In the genomic region with DNA sequence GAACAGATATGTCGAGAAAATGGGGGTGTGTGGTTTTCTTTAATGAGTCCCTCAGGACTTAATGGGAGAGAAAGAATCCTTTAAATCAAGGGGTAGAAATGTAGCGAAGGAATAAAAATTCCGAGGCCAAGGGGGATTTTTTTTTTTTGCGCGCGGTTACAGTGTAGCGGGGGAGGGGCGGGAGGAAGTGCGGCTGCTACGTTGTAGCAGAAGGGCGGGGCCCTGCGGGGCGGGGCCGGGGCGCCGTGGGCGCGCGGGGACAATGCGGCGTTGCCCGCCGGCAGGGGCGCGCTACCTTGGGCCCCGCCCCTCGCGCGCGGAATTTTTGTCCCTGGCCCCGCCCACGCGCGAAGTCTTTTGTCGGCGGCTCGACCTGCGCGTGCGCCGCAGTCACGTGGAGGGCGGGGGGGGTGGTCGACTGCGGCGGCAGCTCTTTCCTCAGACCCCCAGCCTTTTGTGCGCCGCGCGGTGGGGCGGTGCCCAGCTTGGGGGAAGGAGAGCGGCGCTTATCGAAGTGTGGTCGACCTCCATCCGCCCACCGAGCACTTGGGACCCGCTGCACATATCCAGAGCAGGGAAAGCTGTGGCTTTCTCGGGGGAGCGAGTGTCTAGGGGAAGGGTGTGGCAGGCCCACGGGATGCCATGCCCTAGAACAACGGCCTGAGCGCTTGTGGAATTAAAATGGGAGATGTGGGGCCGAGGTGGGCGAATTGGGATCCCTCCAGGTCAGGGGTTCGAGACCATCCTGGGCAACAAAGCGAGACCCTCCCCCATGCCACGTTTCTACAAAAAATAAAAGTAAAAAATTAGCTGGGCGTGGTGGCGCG, we compare ENCODE assay signal across 8 cellular contexts. TPM values are rescaled to one million over a fixed set of nuclear protein-coding genes. Genes with fewer than 3 reads are reported as not detected.
A peak's percentile ranks its signal among the peaks of the same experiment; 100 is the strongest.
DNase-seq lines count a peak whose midpoint lies in the region; ATAC-seq and TF ChIP-seq lines count a peak whose summit lies in the region.

No MANE protein-coding gene starts in this region.

- no peak overlapping the region for H2BK120ac ChIP-seq in H9 (ENCODE audit: low read depth, low read length, poor library complexity, severe bottlenecking)

- peak overlapping the region; percentile 100 for H3K4me3 ChIP-seq in astrocyte of the cerebellum (ENCODE audit: low read depth, low read length)
- H3K4me3 ChIP-seq in retinal pigment epithelial cell (ENCODE audit: low read length): peak overlapping the region; percentile 100

- H3K36me3 Mint-ChIP-seq in H9 (ENCODE audit: insufficient read depth in 1 of 3, low read depth in 3 of 3): peaks cover 45 to 58% (median 52%) of the 10 kb centered on the region in 3 experiments

- no peaks in the 10 kb centered on the region for H3K79me1 ChIP-seq in H9 (ENCODE audit: insufficient read depth, low read depth, low read length, poor library complexity, severe bottlenecking)

- peak overlapping the region; percentile 93 to 98 for H3K4me3 Mint-ChIP-seq in H9

- no peak overlapping the region for H4K8ac ChIP-seq in H9 (replicated peaks; ENCODE audit: insufficient read length, low read depth, low read length)

- H3K27me3 ChIP-seq in H9 (ENCODE audit: insufficient read depth, low read length): no peaks in the 10 kb centered on the region

- H3K4ac ChIP-seq in H9 (ENCODE audit: low read depth, low read length): peak overlapping the region; percentile 78; the same call in 1 of the 2 replicates

- TF ChIP-seq CTCF in H9 (conservative IDR thresholded peaks at IDR 0.05) (peak; percentile 52), astrocyte of the cerebellum (IDR thresholded peaks at IDR 0.05; ENCODE audit: low read depth, low read length, missing control alignments) (peak; percentile 20), retinal pigment epithelial cell (conservative IDR thresholded peaks at IDR 0.05; ENCODE audit: low read depth, low read length) (no peak)

- H3K23ac ChIP-seq in H9 (ENCODE audit: insufficient read length, low read depth, low read length): no peak overlapping the region

- ATAC-seq in HG03135 (IDR thresholded peaks at IDR 0.05; ENCODE audit: unreplicated experiment): no peak

- peak overlapping the region; percentile 69 for H3K18ac ChIP-seq in H9 (ENCODE audit: insufficient read length, low read depth, low read length)

- H3K27ac Mint-ChIP-seq in H9: peak overlapping the region; percentile 99 to 100 (median 99)

- H2AK5ac ChIP-seq in H9 (ENCODE audit: insufficient read length, low read length): no peak overlapping the region

- H3K4me2 ChIP-seq in H9 (ENCODE audit: insufficient read depth, insufficient read length, low read length): peak overlapping the region; percentile 62

- no peaks in the 10 kb centered on the region for H3K4me1 ChIP-seq in H9 (ENCODE audit: insufficient read depth, low read length)

- peaks cover 34 to 50% of the 10 kb centered on the region in 2 experiments for H3K4me1 Mint-ChIP-seq in H9

- WGBS in H9 (ENCODE audit: extremely low coverage, insufficient read length, low lambda C conversion rate): no CpG with 5 or more reads among the region's 71 CpGs

- H2BK5ac ChIP-seq in H9 (ENCODE audit: insufficient read length, low read length): no peak overlapping the region

- H3K23me2 ChIP-seq in H9 (ENCODE audit: insufficient read length, low read depth, low read length, poor library complexity, severe bottlenecking): peaks cover 15% of the 10 kb centered on the region

- peak; percentile 92 for DNase-seq in D341Med (ENCODE audit: low spot score)
- peak; percentile 85 for DNase-seq in H9
- peak; percentile 71 for DNase-seq in NCI-H2029 treated with DMSO at 0.1 percent for 48 hours (lab: John Stamatoyannopoulos, UW)
- DNase-seq in T1000 (lab: John Stamatoyannopoulos, UW): peak; percentile 86
- DNase-seq in astrocyte of the cerebellum (ENCODE audit: low read depth): peak; percentile 67
- peak; percentile 82 to 86 for DNase-seq in hippocampal formation (lab: John Stamatoyannopoulos, UW)
- DNase-seq in retinal pigment epithelial cell (ENCODE audit: low read depth): no peak

- H2BK15ac ChIP-seq in H9 (ENCODE audit: low read depth, low read length): no peak overlapping the region

- H4K20me1 ChIP-seq in H9 (ENCODE audit: control insufficient read depth, insufficient read depth, insufficient read length): no peaks in the 10 kb centered on the region

- H4K5ac ChIP-seq in H9 (ENCODE audit: insufficient read length, low read depth, low read length): no peak overlapping the region

- peak overlapping the region; percentile 99 for H3K9ac ChIP-seq in H9 (ENCODE audit: extremely low read depth, insufficient read length, low read length)

- peaks cover 6 to 7% of the 10 kb centered on the region in 2 experiments; a peak in 4 of 5 replicates for H3K9me3 Mint-ChIP-seq in H9

- no peak overlapping the region for H2BK20ac ChIP-seq in H9 (ENCODE audit: low read depth, low read length, poor library complexity, severe bottlenecking)

- peaks cover 11% of the 10 kb centered on the region; the same call in 1 of the 2 replicates for H3K79me2 ChIP-seq in H9 (ENCODE audit: insufficient read depth, low read length)

- H3K27ac ChIP-seq in H9 (ENCODE audit: insufficient read length, low read depth, low read length): peak overlapping the region; percentile 66

- H2AFZ ChIP-seq in H9 (ENCODE audit: low read length): no peak overlapping the region

- no peak overlapping the region for H2BK12ac ChIP-seq in H9 (ENCODE audit: insufficient read length, low read depth, low read length)

- H3K9me3 ChIP-seq in H9 (ENCODE audit: control insufficient read depth, low read depth, low read length): no peaks in the 10 kb centered on the region

- peak overlapping the region; percentile 76; the same call in 1 of the 2 replicates for H3K14ac ChIP-seq in H9 (ENCODE audit: insufficient read depth, low read length)

- H4K91ac ChIP-seq in H9 (ENCODE audit: insufficient read length, low read depth, low read length): no peak overlapping the region

- peaks cover 8% of the 10 kb centered on the region; the same call in 1 of the 2 replicates for H3K27me3 Mint-ChIP-seq in H9 (ENCODE audit: low read depth)

- no peak overlapping the region for H3K56ac ChIP-seq in H9 (ENCODE audit: insufficient read length, low read depth, low read length)

- peak overlapping the region; percentile 86 for H3T11ph ChIP-seq in H9 (ENCODE audit: low read length)

- in situ Hi-C loops in astrocyte of the cerebellum (cut with HindIII; ENCODE audit: low sequenced_read_pairs): no loop called here

RNA-seq across cellular contexts. Expression of a gene that starts 1.3 kb away (rescaled TPM):
- 1,719 and 1,734 TPM in 2 replicates for total RNA-seq in H9 (2021)

RNA-seq across cellular contexts. Expression of a gene that starts 4.3 kb away (rescaled TPM):
- total RNA-seq in H9 (2021): 72.2 and 77.6 TPM in 2 replicates

RNA-seq across cellular contexts. Expression of a gene that starts 21.1 kb away (rescaled TPM):
- total RNA-seq in H9 (2021): 107 and 111 TPM in 2 replicates

RNA-seq across cellular contexts. Expression of a gene that starts 22.9 kb away (rescaled TPM):
- total RNA-seq in H9 (2021): 42.9 and 43.5 TPM in 2 replicates

RNA-seq across cellular contexts. Expression of a gene that starts 30.6 kb away (rescaled TPM):
- total RNA-seq in H9 (2021): 34.9 and 36.5 TPM in 2 replicates
